ENCODE assay signal across 8 cellular contexts in genomic region chr15:59105839-59106238, GRCh38. TPM values are rescaled to one million over a fixed set of nuclear protein-coding genes. Genes with fewer than 3 reads are reported as not detected.
DNase-seq lines count a peak whose midpoint lies in the region; ATAC-seq and TF ChIP-seq lines count a peak whose summit lies in the region.

No MANE protein-coding gene starts in this region.

- ATAC-seq in activated B cell treated with CpG ODN at 0.5 μM for 24 hours (ENCODE audit: low read depth) (no peak), HG03196 (IDR thresholded peaks at IDR 0.05; ENCODE audit: unreplicated experiment) (no peak), HG02610 (IDR thresholded peaks at IDR 0.05; ENCODE audit: unreplicated experiment) (no peak)

- DNase-seq in HAP-1 (ENCODE audit: low spot score in 2 of 2) (no peak), activated B cell treated with CpG ODN at 0.5 μM for 24 hours (no peak), immature natural killer cell (no peak), medulla oblongata (ENCODE audit: extremely low spot score) (no peak)
- no peak for DNase-seq in activated CD8-positive, alpha-beta memory T cell treated with anti-CD3 and anti-CD28 coated beads, Interleukin-2, amount 50 U/mL, for 4 hours

- in situ Hi-C loops in HAP-1 (cut with MboI; ENCODE audit: low sequenced_read_pairs): loop anchor here (10.0 kb wide), 1 partner anchor 121 kb away; the partner anchor contains the start of gene RNF111

- H3K27me3 ChIP-seq in HAP-1 (ENCODE audit: low read depth): no peaks in the 10 kb centered on the region

- intact Hi-C loops in activated B cell treated with CpG ODN at 0.5 μM for 24 hours (cut with micrococcal nuclease): loop anchor here (1.0 kb wide), 1 partner anchor 173 kb away; the partner anchor contains the start of gene SLTM

- CTCF ChIA-PET in activated B cell treated with CpG ODN at 0.5 μM for 24 hours (lab: Charles Lee): no interaction called here

- peak overlapping the region; percentile 85 for H3K4me3 Mint-ChIP-seq in activated B cell treated with CpG ODN at 0.5 μM for 24 hours
- H3K4me3 Mint-ChIP-seq in immature natural killer cell: peak overlapping the region; percentile 92 to 99 (median 96)

- peak; percentile 50 for TF ChIP-seq CTCF in 22Rv1 (IDR thresholded peaks at IDR 0.05)
- TF ChIP-seq CTCF in activated B cell treated with CpG ODN at 0.5 μM for 24 hours (IDR thresholded peaks at IDR 0.05): no peak

- H3K27me3 Mint-ChIP-seq in activated B cell treated with CpG ODN at 0.5 μM for 24 hours (no peaks in the 10 kb centered on the region), immature natural killer cell (ENCODE audit: low read depth in 3 of 3) (peaks cover 0 to 11% (median 7%) of the 10 kb centered on the region in 3 donors)

- no peaks in the 10 kb centered on the region for H3K9me3 ChIP-seq in HAP-1

- peak overlapping the region; percentile 92 for H3K27ac ChIP-seq in 22Rv1

- no peaks in the 10 kb centered on the region; the same call in 1 of the 2 replicates for H3K4me1 ChIP-seq in HAP-1

- H3K9me3 Mint-ChIP-seq in activated B cell treated with CpG ODN at 0.5 μM for 24 hours (no peaks in the 10 kb centered on the region), immature natural killer cell (no peaks in the 10 kb centered on the region)

- H3K27ac Mint-ChIP-seq in activated B cell treated with CpG ODN at 0.5 μM for 24 hours: no peak overlapping the region
- no peak overlapping the region for H3K27ac Mint-ChIP-seq in immature natural killer cell

- H3K4me1 Mint-ChIP-seq in activated B cell treated with CpG ODN at 0.5 μM for 24 hours (peaks cover 13% of the 10 kb centered on the region), immature natural killer cell (peaks cover 9 to 16% of the 10 kb centered on the region in 2 donors)

- H3K4me3 ChIP-seq in HAP-1: peak overlapping the region; percentile 95

- POLR2A ChIA-PET in activated B cell treated with CpG ODN at 0.5 μM for 24 hours (lab: Charles Lee): no interaction called here

- H3K36me3 Mint-ChIP-seq in activated B cell treated with CpG ODN at 0.5 μM for 24 hours (ENCODE audit: low read depth) (no peaks in the 10 kb centered on the region), immature natural killer cell (no peaks in the 10 kb centered on the region)

- H3K36me3 ChIP-seq in HAP-1 (replicated peaks): peaks cover 47% of the 10 kb centered on the region

RNA-seq across cellular contexts. Expression of gene CCNB2, which starts 0.9 kb away (rescaled TPM):
- total RNA-seq in activated B cell treated with CpG ODN at 0.5 μM for 24 hours: 0.82 and 0.88 TPM in 2 replicates
- polyA plus RNA-seq in immature natural killer cell: 1 to 10 TPM in 2 of 3 donors, not detected in 1; 1.1 to 3.1 TPM
